13 cellular contexts compared by ENCODE assay signal in the genomic region with DNA sequence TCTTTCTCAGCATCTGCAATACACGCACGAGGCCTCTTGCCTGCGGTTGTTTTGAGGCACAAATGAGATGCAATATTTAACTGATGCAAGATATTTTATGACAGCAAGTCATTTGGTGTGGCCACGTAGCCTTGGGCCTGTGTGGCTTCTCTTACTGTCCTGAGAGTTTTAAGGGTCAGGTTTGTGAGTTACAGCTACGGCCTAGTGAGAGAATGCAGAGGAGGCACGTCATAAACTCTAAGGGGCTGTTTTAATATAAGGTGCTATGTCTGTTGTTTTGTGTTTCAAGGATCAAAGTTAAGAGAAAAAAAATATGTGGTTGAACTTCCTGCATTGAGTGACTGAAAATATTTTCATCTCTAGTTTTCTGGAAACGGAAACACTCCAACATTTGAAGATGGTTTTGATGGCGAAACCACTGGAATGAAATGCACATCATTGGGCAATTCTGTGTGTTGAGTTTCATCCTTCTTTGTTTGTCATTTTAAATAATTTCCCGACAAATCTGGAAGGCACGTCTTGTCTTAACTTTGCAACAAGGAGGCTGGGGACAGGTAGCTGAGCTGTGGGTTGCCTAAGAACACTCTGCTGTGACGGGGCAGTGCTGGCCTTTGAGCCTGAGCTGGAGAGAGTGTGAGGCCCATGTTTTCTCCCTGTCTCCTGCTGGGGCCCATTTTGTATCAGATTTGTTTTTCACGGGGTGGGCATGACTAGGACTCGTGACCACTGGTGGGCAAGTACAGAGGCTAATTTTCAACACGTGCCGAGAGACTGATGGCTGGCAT. TPM values are rescaled to one million over a fixed set of nuclear protein-coding genes. Genes with fewer than 3 reads are reported as not detected.
DNase-seq lines count a peak whose midpoint lies in the region; ATAC-seq and TF ChIP-seq lines count a peak whose summit lies in the region.
"Had no signal": no experiment of that assay in that cellular context is flagged by ENCODE, and none has a peak within 500 bp of the region (broad histone marks: within the 10 kb centered on the region; RNA-seq: fewer than 3 reads in every experiment).

No MANE protein-coding gene starts in this region.

- peak overlapping the region; percentile 58 for H3K4me3 Mint-ChIP-seq in activated naive CD4-positive, alpha-beta T cell treated with anti-CD3 and anti-CD28 coated beads for 36 hours
- peak overlapping the region; percentile 14 for H3K4me3 Mint-ChIP-seq in activated CD4-positive, alpha-beta memory T cell treated with anti-CD3 and anti-CD28 coated beads for 36 hours
- H3K4me3 Mint-ChIP-seq in stimulated activated naive CD8-positive, alpha-beta T cell treated with anti-CD3 and anti-CD28 coated beads, Interleukin-15, amount 100 ng/mL, for 72 hours: peak overlapping the region; percentile 81 to 87
- H3K4me3 Mint-ChIP-seq: mesothelial cell of epicardium had no signal

- no peaks in the 10 kb centered on the region for H3K9me3 Mint-ChIP-seq in activated naive CD4-positive, alpha-beta T cell treated with anti-CD3 and anti-CD28 coated beads for 36 hours
- H3K9me3 Mint-ChIP-seq in activated CD4-positive, alpha-beta memory T cell treated with anti-CD3 and anti-CD28 coated beads for 36 hours: no peaks in the 10 kb centered on the region
- no peaks in the 10 kb centered on the region for H3K9me3 Mint-ChIP-seq in stimulated activated naive CD8-positive, alpha-beta T cell treated with anti-CD3 and anti-CD28 coated beads, Interleukin-15, amount 100 ng/mL, for 72 hours
- H3K9me3 Mint-ChIP-seq: mesothelial cell of epicardium had no signal

- peak overlapping the region; percentile 86 for H3K27ac Mint-ChIP-seq in activated naive CD4-positive, alpha-beta T cell treated with anti-CD3 and anti-CD28 coated beads for 36 hours
- peak overlapping the region; percentile 68 for H3K27ac Mint-ChIP-seq in activated CD4-positive, alpha-beta memory T cell treated with anti-CD3 and anti-CD28 coated beads for 36 hours
- H3K27ac Mint-ChIP-seq in stimulated activated naive CD8-positive, alpha-beta T cell treated with anti-CD3 and anti-CD28 coated beads, Interleukin-15, amount 100 ng/mL, for 72 hours: peak overlapping the region; percentile 98
- H3K27ac Mint-ChIP-seq: mesothelial cell of epicardium had no signal

- H3K27me3 Mint-ChIP-seq in activated naive CD4-positive, alpha-beta T cell treated with anti-CD3 and anti-CD28 coated beads for 36 hours (ENCODE audit: low read depth): no peaks in the 10 kb centered on the region
- no peaks in the 10 kb centered on the region for H3K27me3 Mint-ChIP-seq in activated CD4-positive, alpha-beta memory T cell treated with anti-CD3 and anti-CD28 coated beads for 36 hours
- no peaks in the 10 kb centered on the region for H3K27me3 Mint-ChIP-seq in stimulated activated naive CD8-positive, alpha-beta T cell treated with anti-CD3 and anti-CD28 coated beads, Interleukin-15, amount 100 ng/mL, for 72 hours

- H3K4me1 Mint-ChIP-seq in activated naive CD4-positive, alpha-beta T cell treated with anti-CD3 and anti-CD28 coated beads for 36 hours (ENCODE audit: low read depth): peaks cover 68% of the 10 kb centered on the region
- peaks cover 53% of the 10 kb centered on the region for H3K4me1 Mint-ChIP-seq in activated CD4-positive, alpha-beta memory T cell treated with anti-CD3 and anti-CD28 coated beads for 36 hours (ENCODE audit: low read depth)
- peaks cover 82% of the 10 kb centered on the region for H3K4me1 Mint-ChIP-seq in stimulated activated naive CD8-positive, alpha-beta T cell treated with anti-CD3 and anti-CD28 coated beads, Interleukin-15, amount 100 ng/mL, for 72 hours

- peaks cover 3% of the 10 kb centered on the region for H3K36me3 Mint-ChIP-seq in activated naive CD4-positive, alpha-beta T cell treated with anti-CD3 and anti-CD28 coated beads for 36 hours (ENCODE audit: low read depth)
- H3K36me3 Mint-ChIP-seq in activated CD4-positive, alpha-beta memory T cell treated with anti-CD3 and anti-CD28 coated beads for 36 hours: no peaks in the 10 kb centered on the region
- H3K36me3 Mint-ChIP-seq: mesothelial cell of epicardium had no signal

- no peak for TF ChIP-seq CTCF in choroid plexus epithelial cell (conservative IDR thresholded peaks at IDR 0.05; ENCODE audit: low read depth, low read length)

- ATAC-seq in stimulated activated naive CD8-positive, alpha-beta T cell treated with anti-CD3 and anti-CD28 coated beads, Interleukin-15, amount 100 ng/mL, for 72 hours: peak; percentile 74
- ATAC-seq in GM18511 (IDR thresholded peaks at IDR 0.05; ENCODE audit: unreplicated experiment): no peak
- ATAC-seq: activated CD4-positive, CD25-positive, alpha-beta regulatory T cell treated with anti-CD3 and anti-CD28 coated beads, Interleukin-2, amount 50 U/mL, for 24 hours; upper lobe of right lung had no signal

- no peak overlapping the region for H3K4me3 ChIP-seq in choroid plexus epithelial cell (ENCODE audit: low read depth, low read length)
- H3K4me3 ChIP-seq: upper lobe of right lung had no signal

- intact Hi-C loops in activated naive CD4-positive, alpha-beta T cell treated with anti-CD3 and anti-CD28 coated beads for 36 hours (cut with micrococcal nuclease): loop anchor here (1.0 to 5.0 kb wide), 3 partner anchors 28 to 59 kb away; no protein-coding TSS in a partner anchor
- intact Hi-C loops in activated CD4-positive, alpha-beta memory T cell treated with anti-CD3 and anti-CD28 coated beads for 36 hours (cut with micrococcal nuclease): loop anchor here (5.0 kb wide), 1 partner anchor 46 kb away; no protein-coding TSS in a partner anchor

- peak; percentile 64 for DNase-seq in activated naive CD4-positive, alpha-beta T cell treated with anti-CD3 and anti-CD28 coated beads for 36 hours
- no peak for DNase-seq in activated naive CD4-positive, alpha-beta T cell treated with anti-CD3 and anti-CD28 coated beads, Interleukin-2, amount 50 U/mL, for 16 hours
- DNase-seq in activated CD4-positive, alpha-beta memory T cell treated with anti-CD3 and anti-CD28 coated beads for 36 hours: peak; percentile 49
- DNase-seq in choroid plexus epithelial cell (ENCODE audit: low read depth): peak; percentile 67
- DNase-seq in stimulated activated naive CD8-positive, alpha-beta T cell treated with anti-CD3 and anti-CD28 coated beads, Interleukin-15, amount 100 ng/mL, for 72 hours: peak; percentile 30 to 66
- DNase-seq in kidney glomerular epithelial cell (lab: John Stamatoyannopoulos, UW): no peak
- no peak for DNase-seq in GF-D8 (lab: John Stamatoyannopoulos, UW)
- DNase-seq: ACHN, upper lobe of right lung had no signal

- POLR2A ChIA-PET in activated CD4-positive, alpha-beta memory T cell treated with anti-CD3 and anti-CD28 coated beads for 36 hours (lab: Charles Lee): no interaction called here

- CTCF ChIA-PET in activated naive CD4-positive, alpha-beta T cell treated with anti-CD3 and anti-CD28 coated beads for 36 hours (lab: Charles Lee): interaction anchor here (1.1 to 1.6 kb wide), 4 partner anchors 8 to 51 kb away, joined by 3 to 8 read pairs (median 3); no protein-coding TSS in a partner anchor
- CTCF ChIA-PET in activated CD4-positive, alpha-beta memory T cell treated with anti-CD3 and anti-CD28 coated beads for 36 hours (lab: Charles Lee): interaction anchor here (1.0 kb wide), 2 partner anchors 199 to 211 kb away, joined by 3 to 4 read pairs; no protein-coding TSS in a partner anchor

RNA-seq across cellular contexts. Expression of a gene that starts 5.1 kb away (rescaled TPM):
- total RNA-seq in activated naive CD4-positive, alpha-beta T cell treated with anti-CD3 and anti-CD28 coated beads for 36 hours: 10 to 100 TPM; 16.2 to 18.3 TPM
- 1 to 10 TPM; 6.4 to 8.9 TPM for total RNA-seq in activated CD4-positive, alpha-beta memory T cell treated with anti-CD3 and anti-CD28 coated beads for 36 hours

RNA-seq across cellular contexts. Expression of a gene that starts 42.5 kb away (rescaled TPM):
- not detected for total RNA-seq in activated naive CD4-positive, alpha-beta T cell treated with anti-CD3 and anti-CD28 coated beads for 36 hours
- not detected for total RNA-seq in activated CD4-positive, alpha-beta memory T cell treated with anti-CD3 and anti-CD28 coated beads for 36 hours
- total RNA-seq: dermis microvascular lymphatic vessel endothelial cell, mesothelial cell of epicardium, upper lobe of right lung had no signal

Comparison
In these comparisons a context has a peak if more than half of its experiments do, and no peak if none do; other contexts are left out.
1. DNase-seq: peak in activated naive CD4-positive, alpha-beta T cell treated with anti-CD3 and anti-CD28 coated beads for 36 hours (single experiment), activated CD4-positive, alpha-beta memory T cell treated with anti-CD3 and anti-CD28 coated beads for 36 hours (single experiment), choroid plexus epithelial cell (single experiment) and stimulated activated naive CD8-positive, alpha-beta T cell treated with anti-CD3 and anti-CD28 coated beads, Interleukin-15, amount 100 ng/mL, for 72 hours (2 of 2); none in activated naive CD4-positive, alpha-beta T cell treated with anti-CD3 and anti-CD28 coated beads, Interleukin-2, amount 50 U/mL, for 16 hours (single experiment), kidney glomerular epithelial cell (single experiment) and GF-D8 (single experiment).
2. H3K4me3 Mint-ChIP-seq: peak in every context shown above with its lines; median percentile 84 in stimulated activated naive CD8-positive, alpha-beta T cell treated with anti-CD3 and anti-CD28 coated beads, Interleukin-15, amount 100 ng/mL, for 72 hours; 58 in activated naive CD4-positive, alpha-beta T cell treated with anti-CD3 and anti-CD28 coated beads for 36 hours; 14 in activated CD4-positive, alpha-beta memory T cell treated with anti-CD3 and anti-CD28 coated beads for 36 hours.
3. Peak in every context shown above with its lines, with median percentiles within 50 percentile points of each other: H3K27ac Mint-ChIP-seq.